Comparison of ENCODE assay signal across 8 cellular contexts in the genomic region with DNA sequence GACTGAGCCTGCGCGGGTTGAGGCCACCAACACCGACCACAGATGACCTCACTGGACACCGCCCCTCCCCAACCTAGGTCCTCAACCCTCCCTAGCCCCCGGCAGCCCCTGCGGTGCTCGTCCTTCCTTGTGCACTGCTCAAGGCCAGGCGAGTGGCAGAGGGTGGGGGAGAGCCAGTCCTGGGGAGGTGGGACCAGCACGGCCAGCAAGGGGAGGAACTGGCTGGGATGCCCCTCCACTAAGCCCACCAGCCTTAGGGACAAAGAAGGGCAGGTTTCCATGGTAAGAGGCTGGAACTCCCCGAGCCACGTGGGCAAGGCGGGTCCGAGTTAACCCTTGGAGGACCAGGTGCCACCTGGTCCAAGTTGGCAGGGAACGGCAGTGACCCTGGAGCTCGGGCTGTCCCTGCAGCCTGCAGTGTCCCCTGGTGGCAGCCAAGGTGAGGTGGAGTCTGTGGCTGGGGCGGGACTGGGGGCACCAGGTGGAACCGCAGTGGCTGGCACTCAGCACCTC. TPM values are rescaled to one million over a fixed set of nuclear protein-coding genes. Genes with fewer than 3 reads are reported as not detected.
DNase-seq lines count a peak whose midpoint lies in the region; ATAC-seq, FAIRE-seq and TF ChIP-seq lines count a peak whose summit lies in the region.

No MANE protein-coding gene starts in this region.

- in situ Hi-C loops in Panc1 (cut with HindIII; ENCODE audit: low pct_unique_long_range_greater_than_20kb, low sequenced_read_pairs) = no loop called here

- ATAC-seq in Panc1 = peak; percentile 39
- ATAC-seq in GM21825 (IDR thresholded peaks at IDR 0.05; ENCODE audit: unreplicated experiment) = no peak
- no peak for ATAC-seq in HG02973 (IDR thresholded peaks at IDR 0.05; ENCODE audit: unreplicated experiment)

- intact Hi-C loops in Panc1 (cut with micrococcal nuclease; ENCODE audit: unreplicated experiment) = no loop called here

- no peaks in the 10 kb centered on the region for H3K9me3 ChIP-seq in Panc1 (ENCODE audit: control insufficient read depth, insufficient read depth, low read depth, low read length)

- H3K27ac ChIP-seq in Panc1 (ENCODE audit: low read length) = peak overlapping the region; percentile 79

- H3K27me3 ChIP-seq in Panc1 (ENCODE audit: control insufficient read depth, insufficient read depth, low read length) = no peaks in the 10 kb centered on the region

- CTCF ChIA-PET in Panc1 (lab: Charles Lee) = interaction anchor here (0.6 kb wide), 1 partner anchor 143 kb away, joined by 6 read pairs; no protein-coding TSS in a partner anchor

- H3K4me3 ChIP-seq in AG09309 (ENCODE audit: control insufficient read depth, low read depth, low read length) (no peak overlapping the region), Panc1 (ENCODE audit: low read depth in 2 of 2, low read length in 2 of 2) (no peak overlapping the region)

- no peak for FAIRE-seq in frontal cortex (lab: Jason Lieb, UNC)

- peaks cover 49% of the 10 kb centered on the region for H3K4me1 ChIP-seq in Panc1 (ENCODE audit: control insufficient read depth, insufficient read depth, low read length)

- BruUV-seq in Panc1 (replicated peaks; lab: Mats Ljungman, UMichigan) = no TSS peak

- DNase-seq in AG09309 (ENCODE audit: low read depth) (no peak), Panc1 (ENCODE audit: low read depth, low spot score) (no peak), cerebellar cortex (ENCODE audit: low spot score) (peak; percentile 59), myocyte (ENCODE audit: low read depth) (peak; percentile 64), frontal cortex (ENCODE audit: low spot score in 2 of 2) (no peak)

- peak; percentile 59 for TF ChIP-seq CTCF in AG09309 (IDR thresholded peaks at IDR 0.05; ENCODE audit: control insufficient read depth, insufficient read depth, low read depth, low read length, missing control alignments)
- peak; percentile 74 for TF ChIP-seq CTCF in GM12873 (IDR thresholded peaks at IDR 0.05; ENCODE audit: insufficient read depth, low read depth, low read length, missing control alignments)
- peak; percentile 92; the same call in 1 of the 2 replicates for TF ChIP-seq CTCF in Panc1 (IDR thresholded peaks at IDR 0.05)

- POLR2A ChIA-PET in Panc1 (lab: Charles Lee) = interaction anchor here (1.2 kb wide), 1 partner anchor 17 kb away, joined by 5 read pairs; no protein-coding TSS in a partner anchor

- no peaks in the 10 kb centered on the region; the same call in 1 of the 2 replicates for H3K36me3 ChIP-seq in Panc1 (ENCODE audit: control insufficient read depth, insufficient read depth, low read length)

RNA-seq across cellular contexts. Expression of a gene that starts 9.2 kb away (rescaled TPM):
- total RNA-seq in Panc1 (2021; ENCODE audit: unreplicated experiment) = 1.2 TPM
- 9.6 TPM for polyA plus RNA-seq in Panc1 (2012; ENCODE audit: insufficient read length)
- total RNA-seq in myocyte = 1.5 and 3.0 TPM in 2 replicates
- polyA plus RNA-seq in myocyte (2012) = 4.4 TPM
- total RNA-seq in frontal cortex = 4.9 TPM

RNA-seq across cellular contexts. Expression of a gene that starts 14.8 kb away (rescaled TPM):
- total RNA-seq in Panc1 (2021; ENCODE audit: unreplicated experiment) = 265 TPM
- 232 TPM for polyA plus RNA-seq in Panc1 (2012; ENCODE audit: insufficient read length)
- total RNA-seq in myocyte = 29.3 and 44.2 TPM in 2 replicates
- 28.0 TPM for polyA plus RNA-seq in myocyte (2012)
- total RNA-seq in frontal cortex = 21.6 TPM

RNA-seq across cellular contexts. Expression of a gene that starts 24.8 kb away (rescaled TPM):
- 4,502 TPM for total RNA-seq in Panc1 (2021; ENCODE audit: unreplicated experiment)
- 6,760 TPM for polyA plus RNA-seq in Panc1 (2012; ENCODE audit: insufficient read length)
- 1,458 and 1,934 TPM in 2 replicates for total RNA-seq in myocyte
- polyA plus RNA-seq in myocyte (2012) = 4,670 TPM
- 5,358 TPM for total RNA-seq in frontal cortex

Comparison
In these comparisons a context has a peak if more than half of its experiments do, and no peak if none do; other contexts are left out.
1. DNase-seq: peak in cerebellar cortex (single experiment) and myocyte (single experiment); none in AG09309 (single experiment), Panc1 (single experiment) and frontal cortex (0 of 2).
2. Peak in every context shown above with its lines, with median percentiles within 50 percentile points of each other: CTCF ChIP-seq.